In the genomic region with DNA sequence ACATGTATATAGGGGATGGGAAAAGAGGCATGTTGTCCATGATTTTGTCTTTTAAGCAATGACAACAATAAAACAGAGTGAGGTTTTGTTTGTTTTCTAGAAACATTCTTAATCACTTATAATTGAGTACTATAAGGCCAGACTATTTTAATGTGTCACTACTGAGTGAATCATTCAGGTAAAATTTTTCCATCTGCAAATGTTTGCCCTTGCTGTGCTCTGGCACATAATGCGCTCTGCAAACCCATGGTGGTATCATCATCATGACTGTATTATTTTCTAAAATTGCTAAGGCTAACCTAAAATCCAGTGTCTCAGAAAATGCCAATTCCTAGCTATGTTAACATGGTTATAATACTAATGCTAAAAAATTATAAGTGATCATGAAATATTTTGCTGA, we compare ENCODE assay signal across 22 cellular contexts.
"Had no signal": no experiment of that assay in that cellular context is flagged by ENCODE, and none has a peak within 500 bp of the region (broad histone marks: within the 10 kb centered on the region; RNA-seq: fewer than 3 reads in every experiment).

No MANE protein-coding gene starts in this region.

- H3K27ac Mint-ChIP-seq: activated CD4-positive, alpha-beta T cell treated with anti-CD3 and anti-CD28 coated beads for 36 hours; activated CD8-positive, alpha-beta T cell treated with anti-CD3 and anti-CD28 coated beads, Interleukin-2, amount 10 ng/mL, durations not matched to agents 7 days and 5 days; activated naive CD8-positive, alpha-beta T cell treated with anti-CD3 and anti-CD28 coated beads, Interleukin-2, amount 10 ng/mL, durations not matched to agents 7 days and 5 days; T-cell had no signal

- FAIRE-seq: TTC549 had no signal

- H3K9me3 ChIP-seq: adrenal gland had no signal

- H3K9me3 Mint-ChIP-seq: activated naive CD8-positive, alpha-beta T cell treated with anti-CD3 and anti-CD28 coated beads, Interleukin-2, amount 10 ng/mL, durations not matched to agents 7 days and 5 days; T-cell had no signal

- H3K36me3 Mint-ChIP-seq: activated naive CD8-positive, alpha-beta T cell treated with anti-CD3 and anti-CD28 coated beads, Interleukin-2, amount 10 ng/mL, durations not matched to agents 7 days and 5 days; T-cell had no signal

- DNase-seq: activated CD4-positive, alpha-beta T cell treated with anti-CD3 and anti-CD28 coated beads for 36 hours; activated CD8-positive, alpha-beta memory T cell treated with anti-CD3 and anti-CD28 coated beads, Interleukin-2, amount 50 U/mL, for 48 hours; activated CD8-positive, alpha-beta T cell treated with anti-CD3 and anti-CD28 coated beads, Interleukin-2, amount 10 ng/mL, durations not matched to agents 7 days and 5 days; activated naive CD4-positive, alpha-beta T cell treated with anti-CD3 and anti-CD28 coated beads, Interleukin-2, amount 50 U/mL, for 16 hours; activated naive CD8-positive, alpha-beta T cell treated with anti-CD3 and anti-CD28 coated beads, Interleukin-2, amount 10 ng/mL, durations not matched to agents 7 days and 5 days; activated T-cell treated with anti-CD3 and anti-CD28 coated beads, Interleukin-2, amount 50 U/mL, for 1 hour; adrenal gland; aorta; NCI-H1092; NCI-H1417; NCI-H1930; NCI-H2171; NCI-H226; NCI-H526; OCI-M1; RPMI8226; T-cell; T-helper 2 cell; T1000 had no signal

- H3K27me3 ChIP-seq: adrenal gland had no signal

- H3K36me3 ChIP-seq: adrenal gland had no signal

- H3K4me1 Mint-ChIP-seq: activated CD4-positive, alpha-beta T cell treated with anti-CD3 and anti-CD28 coated beads for 36 hours; activated naive CD8-positive, alpha-beta T cell treated with anti-CD3 and anti-CD28 coated beads, Interleukin-2, amount 10 ng/mL, durations not matched to agents 7 days and 5 days; T-cell had no signal

- H3K4me3 ChIP-seq: adrenal gland, SK-N-MC had no signal

- H3K27ac ChIP-seq: adrenal gland, SK-N-MC, VCaP had no signal

- H3K4me3 Mint-ChIP-seq: activated CD4-positive, alpha-beta T cell treated with anti-CD3 and anti-CD28 coated beads for 36 hours; activated CD8-positive, alpha-beta T cell treated with anti-CD3 and anti-CD28 coated beads, Interleukin-2, amount 10 ng/mL, durations not matched to agents 7 days and 5 days; activated naive CD8-positive, alpha-beta T cell treated with anti-CD3 and anti-CD28 coated beads, Interleukin-2, amount 10 ng/mL, durations not matched to agents 7 days and 5 days; T-cell had no signal

- H3K27me3 Mint-ChIP-seq: activated CD4-positive, alpha-beta T cell treated with anti-CD3 and anti-CD28 coated beads for 36 hours; activated naive CD8-positive, alpha-beta T cell treated with anti-CD3 and anti-CD28 coated beads, Interleukin-2, amount 10 ng/mL, durations not matched to agents 7 days and 5 days had no signal
